8 cellular contexts compared by ENCODE assay signal in genomic region chr17:28898261-28898955, GRCh38. TPM values are rescaled to one million over a fixed set of nuclear protein-coding genes. Genes with fewer than 3 reads are reported as not detected.
A peak's percentile ranks its signal among the peaks of the same experiment; 100 is the strongest.
DNase-seq lines count a peak whose midpoint lies in the region; ATAC-seq and TF ChIP-seq lines count a peak whose summit lies in the region.

No MANE protein-coding gene starts in this region.

- TF ChIP-seq POLR2A in esophagus muscularis mucosa (IDR thresholded peaks at IDR 0.05; ENCODE audit: low read depth) (no peak), gastrocnemius medialis (IDR thresholded peaks at IDR 0.05) (no peak)

- WGBS in esophagus muscularis mucosa = 79% methylated on average over 9 of the region's 18 CpGs

- H3K4me3 ChIP-seq in GM08714 (ENCODE audit: low read length) (peak overlapping the region; percentile 63; the same call in 1 of the 2 replicates), SJSA1 (peak overlapping the region; percentile 83), esophagus muscularis mucosa (peak overlapping the region; percentile 78 to 94 (median 90)), gastrocnemius medialis (peak overlapping the region; percentile 70 to 92 (median 84))

- peaks cover 7% of the 10 kb centered on the region for H3K9me3 ChIP-seq in SJSA1 (replicated peaks)
- H3K9me3 ChIP-seq in esophagus muscularis mucosa = no peaks in the 10 kb centered on the region
- H3K9me3 ChIP-seq in gastrocnemius medialis = no peaks in the 10 kb centered on the region

- H3K36me3 ChIP-seq in SJSA1 (peaks cover 17% of the 10 kb centered on the region; the same call in 1 of the 2 replicates), esophagus muscularis mucosa (no peaks in the 10 kb centered on the region), gastrocnemius medialis (no peaks in the 10 kb centered on the region)

- DNase-seq in SJSA1 (ENCODE audit: low read depth in 1 of 2, low spot score in 2 of 2) (no peak), esophagus muscularis mucosa (ENCODE audit: extremely low spot score) (no peak), gastrocnemius medialis (no peak), A172 (ENCODE audit: low spot score) (no peak), head of caudate nucleus (no peak), kidney tubule cell (ENCODE audit: low spot score) (no peak), NCI-H526 (lab: John Stamatoyannopoulos, UW) (no peak)

- H3K27me3 ChIP-seq in SJSA1 (replicated peaks) (no peaks in the 10 kb centered on the region), esophagus muscularis mucosa (peaks cover 0 to 5% (median 0%) of the 10 kb centered on the region in 4 donors), gastrocnemius medialis (no peaks in the 10 kb centered on the region)

- in situ Hi-C loops in gastrocnemius medialis (cut with MboI; ENCODE audit: low sequenced_read_pairs in 4 of 4) = loop anchor here in 1 of 4 donors (10.0 kb wide), 1 partner anchor 134 kb away; no protein-coding TSS in a partner anchor

- no peak for TF ChIP-seq EP300 in esophagus muscularis mucosa (IDR thresholded peaks at IDR 0.05)

- peaks cover 38% of the 10 kb centered on the region for H3K4me1 ChIP-seq in SJSA1 (replicated peaks)
- H3K4me1 ChIP-seq in esophagus muscularis mucosa = peaks cover 39 to 68% (median 52%) of the 10 kb centered on the region in 4 donors
- H3K4me1 ChIP-seq in gastrocnemius medialis = peaks cover 19 to 25% of the 10 kb centered on the region in 2 donors

- intact Hi-C loops in esophagus muscularis mucosa (cut with DNase I) = loop anchor here (5.0 to 10.0 kb wide), 2 partner anchors 46 to 141 kb away; no protein-coding TSS in a partner anchor
- intact Hi-C loops in gastrocnemius medialis (cut with DNase I; ENCODE audit: low total_unique reads) = loop anchor here (5.0 kb wide), 3 partner anchors 41 to 171 kb away; partner anchors contain the start of genes ERAL1, NEK8 and TLCD1
- intact Hi-C loops in head of caudate nucleus (cut with DNase I) = no loop called here

- ATAC-seq in gastrocnemius medialis = no peak

- TF ChIP-seq CTCF in esophagus muscularis mucosa (IDR thresholded peaks at IDR 0.05) = no peak
- no peak for TF ChIP-seq CTCF in gastrocnemius medialis (IDR thresholded peaks at IDR 0.05 in 4 of 5, conservative IDR thresholded peaks at IDR 0.05 in 1 of 5)

- H3K27ac ChIP-seq in SJSA1 (peak overlapping the region; percentile 29; the same call in 1 of the 2 replicates), esophagus muscularis mucosa (replicated peaks in 1 of 4) (peak overlapping the region; percentile 85 to 97 (median 94)), gastrocnemius medialis (peak overlapping the region; percentile 82 to 89 (median 85))

RNA-seq across cellular contexts. Expression of gene FLOT2, which starts 0.9 kb away (rescaled TPM):
- 13.4 and 18.3 TPM in 2 replicates for total RNA-seq in SJSA1 (2014; rRNA removed; shearing (Covaris generic))
- total RNA-seq in esophagus muscularis mucosa (10 to 100 TPM; 60.2 to 94.8 (median 86.0) TPM), gastrocnemius medialis (10 to 100 TPM; 15.3 to 37.9 (median 28.4) TPM)
- 43.9 and 45.5 TPM in 2 replicates for total RNA-seq in A172 (2014; rRNA removed; shearing (Covaris generic))

RNA-seq across cellular contexts. Expression of gene DHRS13, which starts 4.5 kb away (rescaled TPM):
- total RNA-seq in SJSA1 (2014; rRNA removed; shearing (Covaris generic)) = 11.7 and 12.7 TPM in 2 replicates
- total RNA-seq in esophagus muscularis mucosa = 10 to 100 TPM in 1 of 4 donors, 1 to 10 TPM in 3; 3.7 to 14.2 (median 5.9) TPM
- total RNA-seq in gastrocnemius medialis = 1 to 10 TPM in 3 of 4 donors, under 1 TPM in 1; 0.25 to 3.7 (median 2.4) TPM
- 12.7 and 13.9 TPM in 2 replicates for total RNA-seq in A172 (2014; rRNA removed; shearing (Covaris generic))

RNA-seq across cellular contexts. Expression of gene ERAL1, which starts 43.6 kb away (rescaled TPM):
- total RNA-seq in SJSA1 (2014; rRNA removed; shearing (Covaris generic)) = 32.0 and 55.6 TPM in 2 replicates
- total RNA-seq in esophagus muscularis mucosa (10 to 100 TPM; 24.5 to 38.0 (median 27.7) TPM), gastrocnemius medialis (10 to 100 TPM; 35.1 to 69.2 (median 64.1) TPM)
- 45.1 and 66.6 TPM in 2 replicates for total RNA-seq in A172 (2014; rRNA removed; shearing (Covaris generic))

RNA-seq across cellular contexts. Expression of gene PHF12, which starts 52.9 kb away (rescaled TPM):
- total RNA-seq in SJSA1 (2014; rRNA removed; shearing (Covaris generic)) = 16.7 and 28.5 TPM in 2 replicates
- total RNA-seq in esophagus muscularis mucosa (10 to 100 TPM; 27.8 to 44.5 (median 36.7) TPM), gastrocnemius medialis (10 to 100 TPM; 22.1 to 37.3 (median 24.2) TPM)
- total RNA-seq in A172 (2014; rRNA removed; shearing (Covaris generic)) = 16.0 and 22.3 TPM in 2 replicates

RNA-seq across cellular contexts. Expression of gene FAM222B, which starts 55.8 kb away (rescaled TPM):
- total RNA-seq in SJSA1 (2014; rRNA removed; shearing (Covaris generic)) = 5.0 and 5.2 TPM in 2 replicates
- total RNA-seq in esophagus muscularis mucosa (10 to 100 TPM; 15.9 to 48.1 (median 30.3) TPM), gastrocnemius medialis (10 to 100 TPM; 36.2 to 82.6 (median 66.8) TPM)
- 9.2 and 10.2 TPM in 2 replicates for total RNA-seq in A172 (2014; rRNA removed; shearing (Covaris generic))

Comparison
In these comparisons a context has a peak if more than half of its experiments do, and no peak if none do; other contexts are left out.
1. H3K27ac ChIP-seq: peak in every context shown above with its lines; median percentile 94 in esophagus muscularis mucosa; 85 in gastrocnemius medialis; 29 in SJSA1.